Comparison of ENCODE assay signal across 19 cellular contexts in the genomic region with DNA sequence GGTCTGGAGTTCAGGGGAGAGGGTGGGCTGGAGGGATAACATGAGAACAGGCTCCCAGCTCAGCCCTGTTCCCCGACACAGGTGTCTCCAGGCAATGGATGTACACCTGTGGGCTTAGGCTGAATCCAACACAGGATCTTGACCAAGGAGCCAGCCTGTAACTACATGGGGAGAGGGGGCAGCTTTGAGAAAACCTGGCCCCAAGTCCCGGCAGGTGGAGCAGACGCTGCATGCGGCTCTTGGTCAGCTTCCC.
DNase-seq lines count a peak whose midpoint lies in the region; ATAC-seq and TF ChIP-seq lines count a peak whose summit lies in the region.
"Had no signal": no experiment of that assay in that cellular context is flagged by ENCODE, and none has a peak within 500 bp of the region (broad histone marks: within the 10 kb centered on the region; RNA-seq: fewer than 3 reads in every experiment).

No MANE protein-coding gene starts in this region.

- TF ChIP-seq POLR2A in right lobe of liver (IDR thresholded peaks at IDR 0.05), result no peak
- TF ChIP-seq POLR2A in gastrocnemius medialis (IDR thresholded peaks at IDR 0.05), result no peak

- H3K4me1 ChIP-seq in right lobe of liver (peaks cover 0 to 55% (median 28%) of the 10 kb centered on the region in 4 donors), gastrocnemius medialis (peaks cover 36 to 42% of the 10 kb centered on the region in 2 donors)

- no peak for DNase-seq in WERI-Rb-1
- DNase-seq in right lobe of liver, result no peak
- no peak for DNase-seq in gastrocnemius medialis
- DNase-seq in type B pancreatic cell (ENCODE audit: extremely low spot score, unreplicated experiment), result no peak
- DNase-seq: ACHN, C1 segment of cervical spinal cord, DMS 273 treated with DMSO at 0.1 percent for 48 hours, DND-41, HCEC 1CT, NCI-H1092 treated with DMSO at 0.1 percent for 48 hours, NCI-H146, NCI-H2081 treated with DMSO at 0.1 percent for 48 hours, NCI-H446 treated with DMSO at 0.1 percent for 48 hours, NCI-H69 had no signal

- H3K4me1 Mint-ChIP-seq in type B pancreatic cell (ENCODE audit: unreplicated experiment), result peaks cover 7% of the 10 kb centered on the region

- WGBS in right lobe of liver (ENCODE audit: insufficient coverage, low coverage, low lambda C conversion rate, missing lambda C conversion rate), result no CpG with 5 or more reads among the region's 4 CpGs

- no peak for TF ChIP-seq CTCF in C4-2B (conservative IDR thresholded peaks at IDR 0.05)
- TF ChIP-seq CTCF in WERI-Rb-1 (IDR thresholded peaks at IDR 0.05; ENCODE audit: low read depth, low read length), result no peak
- no peak for TF ChIP-seq CTCF in right lobe of liver (IDR thresholded peaks at IDR 0.05)
- TF ChIP-seq CTCF in gastrocnemius medialis (IDR thresholded peaks at IDR 0.05 in 4 of 5, conservative IDR thresholded peaks at IDR 0.05 in 1 of 5), result no peak
- no peak for TF ChIP-seq CTCF in type B pancreatic cell (conservative IDR thresholded peaks at IDR 0.05)

- H3K27me3 ChIP-seq in WERI-Rb-1 (ENCODE audit: insufficient read depth, low read depth, severe bottlenecking) (no peaks in the 10 kb centered on the region), right lobe of liver (no peaks in the 10 kb centered on the region), gastrocnemius medialis (no peaks in the 10 kb centered on the region)

- H3K36me3 Mint-ChIP-seq in type B pancreatic cell, result no peaks in the 10 kb centered on the region

- H3K4me3 ChIP-seq in WERI-Rb-1 (ENCODE audit: low read depth, low read length) (no peak overlapping the region), right lobe of liver (no peak overlapping the region), gastrocnemius medialis (no peak overlapping the region)
- H3K4me3 ChIP-seq: GM23338 had no signal

- no peak overlapping the region for H3K4me3 Mint-ChIP-seq in type B pancreatic cell
- H3K4me3 Mint-ChIP-seq: GM23338 had no signal

- no peaks in the 10 kb centered on the region for H3K9me3 Mint-ChIP-seq in type B pancreatic cell
- H3K9me3 Mint-ChIP-seq: GM23338 had no signal

- H3K9me3 ChIP-seq in WERI-Rb-1 (ENCODE audit: severe bottlenecking) (no peaks in the 10 kb centered on the region), right lobe of liver (no peaks in the 10 kb centered on the region), gastrocnemius medialis (no peaks in the 10 kb centered on the region)

- intact Hi-C loops in right lobe of liver (cut with DNase I), result no loop called here
- intact Hi-C loops in gastrocnemius medialis (cut with DNase I; ENCODE audit: low total_unique reads), result no loop called here

- ATAC-seq in right lobe of liver (no peak), gastrocnemius medialis (no peak), GM19452 (IDR thresholded peaks at IDR 0.05; ENCODE audit: unreplicated experiment) (no peak), HG03432 (IDR thresholded peaks at IDR 0.05; ENCODE audit: unreplicated experiment) (no peak)
- ATAC-seq: GM23338, Right ventricle myocardium inferior had no signal

- no peaks in the 10 kb centered on the region for H3K27me3 Mint-ChIP-seq in type B pancreatic cell

- H3K27ac Mint-ChIP-seq in type B pancreatic cell, result no peak overlapping the region
- H3K27ac Mint-ChIP-seq: GM23338 had no signal

- no peaks in the 10 kb centered on the region for H3K36me3 ChIP-seq in WERI-Rb-1
- H3K36me3 ChIP-seq in right lobe of liver, result no peaks in the 10 kb centered on the region
- no peaks in the 10 kb centered on the region for H3K36me3 ChIP-seq in gastrocnemius medialis

- H3K27ac ChIP-seq in C4-2B, result peak overlapping the region; percentile 11; the same call in 1 of the 2 replicates
- peak overlapping the region; percentile 61 for H3K27ac ChIP-seq in WERI-Rb-1
- H3K27ac ChIP-seq in right lobe of liver, result peak overlapping the region; percentile 47 to 99 (median 72)
- peak overlapping the region in 3 of 4 donors; percentile 45 to 99 (median 55) for H3K27ac ChIP-seq in gastrocnemius medialis

- in situ Hi-C loops in gastrocnemius medialis (cut with MboI; ENCODE audit: low sequenced_read_pairs in 4 of 4), result no loop called here

Comparison
In these comparisons a context has a peak if more than half of its experiments do, and no peak if none do; other contexts are left out.
1. H3K27ac ChIP-seq: peak in every context shown above with its lines; median percentile 72 in right lobe of liver; 61 in WERI-Rb-1; 55 in gastrocnemius medialis; 11 in C4-2B.